Comparison of ENCODE assay signal across 10 cellular contexts in the genomic region with DNA sequence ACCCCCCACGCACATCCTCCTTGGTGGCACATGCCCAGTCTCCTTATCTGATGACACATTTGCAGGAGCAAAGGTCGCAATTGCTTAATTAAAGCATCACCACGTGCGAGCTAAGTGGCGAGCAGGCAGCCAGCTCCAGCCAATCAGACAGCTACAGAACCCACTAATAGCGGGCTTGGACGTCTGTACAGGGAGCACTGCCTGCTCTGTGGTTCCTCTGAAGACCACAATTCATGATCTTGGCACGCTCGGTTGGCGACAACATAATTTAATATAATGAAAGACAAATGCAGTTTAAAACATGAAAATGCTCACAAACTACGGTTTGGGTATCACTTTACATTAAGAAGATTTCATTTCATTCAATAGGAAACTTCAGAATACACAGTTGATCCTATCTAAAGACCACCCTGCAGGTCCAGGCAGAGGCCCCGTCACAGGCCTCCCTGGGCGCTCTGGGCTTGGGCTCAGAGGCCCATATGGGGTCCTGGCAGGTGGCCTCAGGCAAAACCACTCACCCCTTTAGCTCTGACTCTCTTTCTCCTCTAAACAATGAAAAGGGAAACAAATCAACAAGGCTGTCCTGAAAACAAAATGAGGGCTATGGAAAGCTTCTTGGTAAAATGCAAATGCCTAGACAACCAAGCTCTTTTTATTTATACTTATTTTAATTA. TPM values are rescaled to one million over a fixed set of nuclear protein-coding genes. Genes with fewer than 3 reads are reported as not detected.
DNase-seq lines count a peak whose midpoint lies in the region; FAIRE-seq and TF ChIP-seq lines count a peak whose summit lies in the region.
"Had no signal": no experiment of that assay in that cellular context is flagged by ENCODE, and none has a peak within 500 bp of the region (broad histone marks: within the 10 kb centered on the region; RNA-seq: fewer than 3 reads in every experiment).

No MANE protein-coding gene starts in this region.

- no peaks in the 10 kb centered on the region for H3K27me3 ChIP-seq in BLaER1 treated with 17β-estradiol and CSF1 and Interleukin-3, amounts not matched to agents 10 nM and 100 nM
- H3K27me3 ChIP-seq in astrocyte (ENCODE audit: insufficient read depth, low read length) = no peaks in the 10 kb centered on the region

- no peak for TF ChIP-seq CTCF in astrocyte (IDR thresholded peaks at IDR 0.05; ENCODE audit: insufficient read depth, low read depth, low read length)

- peaks cover 78 to 100% (median 98%) of the 10 kb centered on the region in 10 experiments for H3K4me1 ChIP-seq in BLaER1 treated with 17β-estradiol and CSF1 and Interleukin-3, amounts not matched to agents 10 nM and 100 nM
- H3K4me1 ChIP-seq in astrocyte (ENCODE audit: insufficient read depth, low read length) = peaks cover 70% of the 10 kb centered on the region

- no peak overlapping the region for H3K4me3 ChIP-seq in BLaER1 treated with 17β-estradiol and CSF1 and Interleukin-3, amounts not matched to agents 10 nM and 100 nM
- peak overlapping the region; percentile 1 for H3K4me3 ChIP-seq in astrocyte (ENCODE audit: insufficient read depth, low read depth, low read length)

- H3K4me3 Mint-ChIP-seq in astrocyte (ENCODE audit: unreplicated experiment) = no peak overlapping the region

- H2AFZ ChIP-seq in astrocyte (ENCODE audit: low read depth, low read length) = no peak overlapping the region

- peak overlapping the region; percentile 72 to 100 (median 89) for H3K4me2 ChIP-seq in BLaER1 treated with 17β-estradiol and CSF1 and Interleukin-3, amounts not matched to agents 10 nM and 100 nM
- peak overlapping the region; percentile 64 for H3K4me2 ChIP-seq in astrocyte (ENCODE audit: low read length)

- H3K36me3 ChIP-seq in BLaER1 treated with 17β-estradiol and CSF1 and Interleukin-3, amounts not matched to agents 10 nM and 100 nM = peaks cover 0 to 7% (median 2%) of the 10 kb centered on the region in 11 experiments; a peak in 10 of 22 replicates
- H3K36me3 ChIP-seq in astrocyte (ENCODE audit: insufficient read depth, low read length) = no peaks in the 10 kb centered on the region

- H3K27ac Mint-ChIP-seq in astrocyte (ENCODE audit: unreplicated experiment) = peak overlapping the region; percentile 95

- no peaks in the 10 kb centered on the region for H3K27me3 Mint-ChIP-seq in astrocyte (ENCODE audit: low read depth, unreplicated experiment)
- H3K27me3 Mint-ChIP-seq: naive thymus-derived CD8-positive, alpha-beta T cell had no signal

- peak overlapping the region in 8 of 11 experiments; percentile 11 to 60 (median 30); a peak in 10 of 22 replicates for H3K9ac ChIP-seq in BLaER1 treated with 17β-estradiol and CSF1 and Interleukin-3, amounts not matched to agents 10 nM and 100 nM
- peak overlapping the region; percentile 30 for H3K9ac ChIP-seq in astrocyte (ENCODE audit: low read length)

- H3K9me3 Mint-ChIP-seq in astrocyte (ENCODE audit: unreplicated experiment) = no peaks in the 10 kb centered on the region
- H3K9me3 Mint-ChIP-seq: naive thymus-derived CD8-positive, alpha-beta T cell had no signal

- H3K79me2 ChIP-seq in astrocyte (ENCODE audit: insufficient read depth, low read length) = peaks cover 94% of the 10 kb centered on the region

- no peaks in the 10 kb centered on the region for H3K36me3 Mint-ChIP-seq in astrocyte (ENCODE audit: low read depth, unreplicated experiment)

- peaks cover 0 to 9% (median 3%) of the 10 kb centered on the region in 11 experiments; a peak in 9 of 22 replicates for H3K9me3 ChIP-seq in BLaER1 treated with 17β-estradiol and CSF1 and Interleukin-3, amounts not matched to agents 10 nM and 100 nM (replicated peaks in 1 of 11)
- no peaks in the 10 kb centered on the region for H3K9me3 ChIP-seq in astrocyte (ENCODE audit: insufficient read depth, low read depth, low read length)

- H3K4me1 Mint-ChIP-seq in astrocyte (ENCODE audit: low read depth, unreplicated experiment) = peaks cover 82% of the 10 kb centered on the region

- no peak for FAIRE-seq in astrocyte (lab: Jason Lieb, UNC)

- peak; percentile 95 for DNase-seq in MV-4-11 (lab: John Stamatoyannopoulos, UW)
- DNase-seq in astrocyte (ENCODE audit: low read depth) = peak; percentile 77
- DNase-seq in mucosa of gallbladder (ENCODE audit: low spot score) = peak; percentile 53
- no peak for DNase-seq in SW 1271 (lab: John Stamatoyannopoulos, UW)
- DNase-seq in NCI-H1694 treated with DMSO at 0.1 percent for 48 hours (lab: John Stamatoyannopoulos, UW) = no peak
- DNase-seq in stimulated activated CD8-positive, alpha-beta memory T cell treated with anti-CD3 and anti-CD28 coated beads, Interleukin-4, amount 100 ng/mL, for 48 hours = no peak
- no peak for DNase-seq in NCI-H2196 treated with DMSO at 0.1 percent for 48 hours (lab: John Stamatoyannopoulos, UW; ENCODE audit: unreplicated experiment)
- DNase-seq: DMS153; naive thymus-derived CD8-positive, alpha-beta T cell had no signal

- peaks cover 82 to 100% (median 100%) of the 10 kb centered on the region in 11 experiments for H4K20me1 ChIP-seq in BLaER1 treated with 17β-estradiol and CSF1 and Interleukin-3, amounts not matched to agents 10 nM and 100 nM
- H4K20me1 ChIP-seq in astrocyte (ENCODE audit: insufficient read depth, low read length) = peaks cover 73% of the 10 kb centered on the region

- H3K27ac ChIP-seq in BLaER1 treated with 17β-estradiol and CSF1 and Interleukin-3, amounts not matched to agents 10 nM and 100 nM = peak overlapping the region in 10 of 11 experiments; percentile 10 to 67 (median 45); a peak in 16 of 22 replicates
- peak overlapping the region; percentile 56 for H3K27ac ChIP-seq in astrocyte (ENCODE audit: low read depth, low read length)

RNA-seq across cellular contexts. Expression of a gene that starts 10.4 kb away (rescaled TPM):
- total RNA-seq in astrocyte (84.1 and 87.8 TPM in 2 replicates), mucosa of gallbladder (182 TPM)

Comparison
In these comparisons a context has a peak if more than half of its experiments do, and no peak if none do; other contexts are left out.
1. DNase-seq: peak in MV-4-11 (single experiment), astrocyte (single experiment) and mucosa of gallbladder (single experiment); none in SW 1271 (0 of 2), NCI-H1694 treated with DMSO at 0.1 percent for 48 hours (single experiment), stimulated activated CD8-positive, alpha-beta memory T cell treated with anti-CD3 and anti-CD28 coated beads, Interleukin-4, amount 100 ng/mL, for 48 hours (single experiment) and NCI-H2196 treated with DMSO at 0.1 percent for 48 hours (single experiment).